1 cellular context compared by ENCODE assay signal in genomic region chr7:73851410-73852338, GRCh38.
A peak's percentile ranks its signal among the peaks of the same experiment; 100 is the strongest.
TF ChIP-seq lines count a peak whose summit lies in the region.

No MANE protein-coding gene starts in this region.

TF ChIP-seq in GM12878, 131 proteins besides CTCF, POLR2A, EP300 and RAD21 (continued from another document):
- no peak for TF ChIP-seq CEBPZ (IDR thresholded peaks at IDR 0.05; ENCODE audit: low read depth, low read length)
- TF ChIP-seq TARDBP (IDR thresholded peaks at IDR 0.05; ENCODE audit: borderline replicate concordance) = no peak
- TF ChIP-seq ZNF687 (IDR thresholded peaks at IDR 0.05) = no peak
- TF ChIP-seq RUNX3 (IDR thresholded peaks at IDR 0.05; ENCODE audit: low read length) = peak; percentile 81
- TF ChIP-seq ZSCAN29 (IDR thresholded peaks at IDR 0.05) = no peak
- TF ChIP-seq PAX5 (IDR thresholded peaks at IDR 0.05; ENCODE audit: borderline replicate concordance, low read depth, low read length) = no peak
- no peak for TF ChIP-seq MTA3 (IDR thresholded peaks at IDR 0.05; ENCODE audit: borderline replicate concordance, low read length)
- no peak for TF ChIP-seq FOXK2 (IDR thresholded peaks at IDR 0.05)
- TF ChIP-seq HDGF (IDR thresholded peaks at IDR 0.05) = no peak
- TF ChIP-seq ASH2L (IDR thresholded peaks at IDR 0.05; ENCODE audit: borderline replicate concordance, low read depth) = no peak
- TF ChIP-seq STAT1 (conservative IDR thresholded peaks at IDR 0.05) = no peak
- no peak for TF ChIP-seq BACH1 (IDR thresholded peaks at IDR 0.05; ENCODE audit: borderline replicate concordance)
- TF ChIP-seq NFXL1 (IDR thresholded peaks at IDR 0.05; ENCODE audit: borderline replicate concordance) = no peak
- no peak for TF ChIP-seq ZNF592 (IDR thresholded peaks at IDR 0.05)
